ENCODE assay signal across 1 cellular context in the genomic region with DNA sequence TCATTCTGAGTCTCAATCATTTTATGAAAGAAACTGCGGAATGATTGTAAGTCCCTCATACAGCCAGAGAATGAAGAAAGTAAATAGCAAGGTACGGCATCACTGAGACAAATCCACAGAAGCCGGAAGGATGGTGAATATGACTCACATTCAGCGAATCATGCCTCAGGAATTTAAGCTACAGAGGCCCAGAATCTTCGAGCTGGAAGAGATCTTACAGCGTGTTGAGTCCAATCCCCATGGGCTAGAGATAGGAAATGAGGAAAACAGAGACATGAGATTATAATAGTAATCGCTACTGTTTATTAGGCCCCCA.
TF ChIP-seq lines count a peak whose summit lies in the region.

No MANE protein-coding gene starts in this region.

TF ChIP-seq in GM23338, 12 proteins besides CTCF, POLR2A, EP300 and RAD21 (continued from another document):
- TF ChIP-seq, protein P1, sequence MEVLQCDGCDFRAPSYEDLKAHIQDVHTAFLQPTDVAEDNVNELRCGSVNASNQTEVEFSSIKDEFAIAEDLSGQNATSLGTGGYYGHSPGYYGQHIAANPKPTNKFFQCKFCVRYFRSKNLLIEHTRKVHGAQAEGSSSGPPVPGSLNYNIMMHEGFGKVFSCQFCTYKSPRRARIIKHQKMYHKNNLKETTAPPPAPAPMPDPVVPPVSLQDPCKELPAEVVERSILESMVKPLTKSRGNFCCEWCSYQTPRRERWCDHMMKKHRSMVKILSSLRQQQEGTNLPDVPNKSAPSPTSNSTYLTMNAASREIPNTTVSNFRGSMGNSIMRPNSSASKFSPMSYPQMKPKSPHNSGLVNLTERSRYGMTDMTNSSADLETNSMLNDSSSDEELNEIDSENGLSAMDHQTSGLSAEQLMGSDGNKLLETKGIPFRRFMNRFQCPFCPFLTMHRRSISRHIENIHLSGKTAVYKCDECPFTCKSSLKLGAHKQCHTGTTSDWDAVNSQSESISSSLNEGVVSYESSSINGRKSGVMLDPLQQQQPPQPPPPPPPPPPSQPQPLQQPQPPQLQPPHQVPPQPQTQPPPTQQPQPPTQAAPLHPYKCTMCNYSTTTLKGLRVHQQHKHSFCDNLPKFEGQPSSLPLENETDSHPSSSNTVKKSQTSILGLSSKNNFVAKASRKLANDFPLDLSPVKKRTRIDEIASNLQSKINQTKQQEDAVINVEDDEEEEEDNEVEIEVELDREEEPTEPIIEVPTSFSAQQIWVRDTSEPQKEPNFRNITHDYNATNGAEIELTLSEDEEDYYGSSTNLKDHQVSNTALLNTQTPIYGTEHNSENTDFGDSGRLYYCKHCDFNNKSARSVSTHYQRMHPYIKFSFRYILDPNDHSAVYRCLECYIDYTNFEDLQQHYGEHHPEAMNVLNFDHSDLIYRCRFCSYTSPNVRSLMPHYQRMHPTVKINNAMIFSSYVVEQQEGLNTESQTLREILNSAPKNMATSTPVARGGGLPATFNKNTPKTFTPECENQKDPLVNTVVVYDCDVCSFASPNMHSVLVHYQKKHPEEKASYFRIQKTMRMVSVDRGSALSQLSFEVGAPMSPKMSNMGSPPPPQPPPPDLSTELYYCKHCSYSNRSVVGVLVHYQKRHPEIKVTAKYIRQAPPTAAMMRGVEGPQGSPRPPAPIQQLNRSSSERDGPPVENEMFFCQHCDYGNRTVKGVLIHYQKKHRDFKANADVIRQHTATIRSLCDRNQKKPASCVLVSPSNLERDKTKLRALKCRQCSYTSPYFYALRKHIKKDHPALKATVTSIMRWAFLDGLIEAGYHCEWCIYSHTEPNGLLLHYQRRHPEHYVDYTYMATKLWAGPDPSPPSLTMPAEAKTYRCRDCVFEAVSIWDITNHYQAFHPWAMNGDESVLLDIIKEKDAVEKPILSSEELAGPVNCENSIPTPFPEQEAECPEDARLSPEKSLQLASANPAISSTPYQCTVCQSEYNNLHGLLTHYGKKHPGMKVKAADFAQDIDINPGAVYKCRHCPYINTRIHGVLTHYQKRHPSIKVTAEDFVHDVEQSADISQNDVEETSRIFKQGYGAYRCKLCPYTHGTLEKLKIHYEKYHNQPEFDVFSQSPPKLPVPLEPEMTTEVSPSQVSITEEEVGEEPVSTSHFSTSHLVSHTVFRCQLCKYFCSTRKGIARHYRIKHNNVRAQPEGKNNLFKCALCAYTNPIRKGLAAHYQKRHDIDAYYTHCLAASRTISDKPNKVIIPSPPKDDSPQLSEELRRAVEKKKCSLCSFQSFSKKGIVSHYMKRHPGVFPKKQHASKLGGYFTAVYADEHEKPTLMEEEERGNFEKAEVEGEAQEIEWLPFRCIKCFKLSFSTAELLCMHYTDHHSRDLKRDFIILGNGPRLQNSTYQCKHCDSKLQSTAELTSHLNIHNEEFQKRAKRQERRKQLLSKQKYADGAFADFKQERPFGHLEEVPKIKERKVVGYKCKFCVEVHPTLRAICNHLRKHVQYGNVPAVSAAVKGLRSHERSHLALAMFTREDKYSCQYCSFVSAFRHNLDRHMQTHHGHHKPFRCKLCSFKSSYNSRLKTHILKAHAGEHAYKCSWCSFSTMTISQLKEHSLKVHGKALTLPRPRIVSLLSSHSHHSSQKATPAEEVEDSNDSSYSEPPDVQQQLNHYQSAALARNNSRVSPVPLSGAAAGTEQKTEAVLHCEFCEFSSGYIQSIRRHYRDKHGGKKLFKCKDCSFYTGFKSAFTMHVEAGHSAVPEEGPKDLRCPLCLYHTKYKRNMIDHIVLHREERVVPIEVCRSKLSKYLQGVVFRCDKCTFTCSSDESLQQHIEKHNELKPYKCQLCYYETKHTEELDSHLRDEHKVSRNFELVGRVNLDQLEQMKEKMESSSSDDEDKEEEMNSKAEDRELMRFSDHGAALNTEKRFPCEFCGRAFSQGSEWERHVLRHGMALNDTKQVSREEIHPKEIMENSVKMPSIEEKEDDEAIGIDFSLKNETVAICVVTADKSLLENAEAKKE (CRISPR knock-in tag; IDR thresholded peaks at IDR 0.05), result no peak
- TF ChIP-seq, protein P2, sequence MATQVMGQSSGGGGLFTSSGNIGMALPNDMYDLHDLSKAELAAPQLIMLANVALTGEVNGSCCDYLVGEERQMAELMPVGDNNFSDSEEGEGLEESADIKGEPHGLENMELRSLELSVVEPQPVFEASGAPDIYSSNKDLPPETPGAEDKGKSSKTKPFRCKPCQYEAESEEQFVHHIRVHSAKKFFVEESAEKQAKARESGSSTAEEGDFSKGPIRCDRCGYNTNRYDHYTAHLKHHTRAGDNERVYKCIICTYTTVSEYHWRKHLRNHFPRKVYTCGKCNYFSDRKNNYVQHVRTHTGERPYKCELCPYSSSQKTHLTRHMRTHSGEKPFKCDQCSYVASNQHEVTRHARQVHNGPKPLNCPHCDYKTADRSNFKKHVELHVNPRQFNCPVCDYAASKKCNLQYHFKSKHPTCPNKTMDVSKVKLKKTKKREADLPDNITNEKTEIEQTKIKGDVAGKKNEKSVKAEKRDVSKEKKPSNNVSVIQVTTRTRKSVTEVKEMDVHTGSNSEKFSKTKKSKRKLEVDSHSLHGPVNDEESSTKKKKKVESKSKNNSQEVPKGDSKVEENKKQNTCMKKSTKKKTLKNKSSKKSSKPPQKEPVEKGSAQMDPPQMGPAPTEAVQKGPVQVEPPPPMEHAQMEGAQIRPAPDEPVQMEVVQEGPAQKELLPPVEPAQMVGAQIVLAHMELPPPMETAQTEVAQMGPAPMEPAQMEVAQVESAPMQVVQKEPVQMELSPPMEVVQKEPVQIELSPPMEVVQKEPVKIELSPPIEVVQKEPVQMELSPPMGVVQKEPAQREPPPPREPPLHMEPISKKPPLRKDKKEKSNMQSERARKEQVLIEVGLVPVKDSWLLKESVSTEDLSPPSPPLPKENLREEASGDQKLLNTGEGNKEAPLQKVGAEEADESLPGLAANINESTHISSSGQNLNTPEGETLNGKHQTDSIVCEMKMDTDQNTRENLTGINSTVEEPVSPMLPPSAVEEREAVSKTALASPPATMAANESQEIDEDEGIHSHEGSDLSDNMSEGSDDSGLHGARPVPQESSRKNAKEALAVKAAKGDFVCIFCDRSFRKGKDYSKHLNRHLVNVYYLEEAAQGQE (IDR thresholded peaks at IDR 0.05; ENCODE audit: unreplicated experiment), result no peak
- TF ChIP-seq, protein P3, sequence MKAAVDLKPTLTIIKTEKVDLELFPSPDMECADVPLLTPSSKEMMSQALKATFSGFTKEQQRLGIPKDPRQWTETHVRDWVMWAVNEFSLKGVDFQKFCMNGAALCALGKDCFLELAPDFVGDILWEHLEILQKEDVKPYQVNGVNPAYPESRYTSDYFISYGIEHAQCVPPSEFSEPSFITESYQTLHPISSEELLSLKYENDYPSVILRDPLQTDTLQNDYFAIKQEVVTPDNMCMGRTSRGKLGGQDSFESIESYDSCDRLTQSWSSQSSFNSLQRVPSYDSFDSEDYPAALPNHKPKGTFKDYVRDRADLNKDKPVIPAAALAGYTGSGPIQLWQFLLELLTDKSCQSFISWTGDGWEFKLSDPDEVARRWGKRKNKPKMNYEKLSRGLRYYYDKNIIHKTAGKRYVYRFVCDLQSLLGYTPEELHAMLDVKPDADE (IDR thresholded peaks at IDR 0.05), result no peak
- TF ChIP-seq JUNB (IDR thresholded peaks at IDR 0.05; ENCODE audit: unreplicated experiment) (no peak), STAT1 (IDR thresholded peaks at IDR 0.05; ENCODE audit: unreplicated experiment) (no peak)
